Comparison of ENCODE assay signal across 18 cellular contexts in genomic region chr3:52395503-52395865, GRCh38. TPM values are rescaled to one million over a fixed set of nuclear protein-coding genes. Genes with fewer than 3 reads are reported as not detected.
A peak's percentile ranks its signal among the peaks of the same experiment; 100 is the strongest.
DNase-seq lines count a peak whose midpoint lies in the region; ATAC-seq and TF ChIP-seq lines count a peak whose summit lies in the region.
"Had no signal": no experiment of that assay in that cellular context is flagged by ENCODE, and none has a peak within 500 bp of the region (broad histone marks: within the 10 kb centered on the region; RNA-seq: fewer than 3 reads in every experiment).

No MANE protein-coding gene starts in this region.

- H3K9me3 ChIP-seq in left ventricle myocardium inferior (replicated peaks), result no peaks in the 10 kb centered on the region
- H3K9me3 ChIP-seq: Caco-2 had no signal

- peaks cover 27% of the 10 kb centered on the region for H3K36me3 ChIP-seq in left ventricle myocardium inferior

- ATAC-seq in GM18858 (IDR thresholded peaks at IDR 0.05; ENCODE audit: unreplicated experiment) (no peak), HG02938 (IDR thresholded peaks at IDR 0.05; ENCODE audit: unreplicated experiment) (no peak)

- DNase-seq in DMS79 treated with DMSO at 0.1 percent for 48 hours (lab: John Stamatoyannopoulos, UW) (peak; percentile 16), DMS79 (lab: John Stamatoyannopoulos, UW) (no peak), COR-L47 (lab: John Stamatoyannopoulos, UW) (peak; percentile 1), left ventricle myocardium inferior (peak; percentile 2), posterior vena cava (ENCODE audit: low spot score) (peak; percentile 76), NCI-H2107 (lab: John Stamatoyannopoulos, UW) (no peak)
- DNase-seq: 8988T; Caco-2; CD4-positive, CD25-positive, alpha-beta regulatory T cell; DMS53; NCI-H1417 treated with DMSO at 0.1 percent for 48 hours; NCI-H187 treated with DMSO at 0.1 percent for 48 hours; NCI-H446 treated with DMSO at 0.1 percent for 48 hours; SHP77 had no signal

- intact Hi-C loops in left ventricle myocardium inferior (cut with micrococcal nuclease), result no loop called here
- intact Hi-C loops in posterior vena cava (cut with DNase I), result no loop called here

- H3K27ac ChIP-seq in left ventricle myocardium inferior (replicated peaks), result no peak overlapping the region
- H3K27ac ChIP-seq: SK-N-MC had no signal

- no peaks in the 10 kb centered on the region for H3K27me3 ChIP-seq in left ventricle myocardium inferior (ENCODE audit: low read depth)

- peaks cover 9% of the 10 kb centered on the region for H3K4me1 ChIP-seq in left ventricle myocardium inferior
- H3K4me1 ChIP-seq: Caco-2 had no signal

- TF ChIP-seq CTCF in left ventricle myocardium inferior (IDR thresholded peaks at IDR 0.05; ENCODE audit: borderline replicate concordance), result no peak

- H3K4me3 ChIP-seq in left ventricle myocardium inferior, result no peak overlapping the region
- H3K4me3 ChIP-seq: SK-N-MC had no signal

RNA-seq across cellular contexts. Expression of gene BAP1, which starts 14.3 kb away (rescaled TPM):
- total RNA-seq in left ventricle myocardium inferior (54.2 TPM), posterior vena cava (10 to 100 TPM; 53.0 to 55.1 TPM)

RNA-seq across cellular contexts. Expression of gene PHF7, which starts 15.0 kb away (rescaled TPM):
- total RNA-seq in left ventricle myocardium inferior (16.8 TPM), posterior vena cava (1 to 10 TPM; 6.4 to 9.2 TPM)

RNA-seq across cellular contexts. Expression of gene SEMA3G, which starts 49.4 kb away (rescaled TPM):
- total RNA-seq in left ventricle myocardium inferior (9.2 TPM), posterior vena cava (10 to 100 TPM; 12.4 to 17.7 TPM)
- total RNA-seq: OCI-LY7 had no signal

RNA-seq across cellular contexts. Expression of gene TNNC1, which starts 58.4 kb away (rescaled TPM):
- total RNA-seq in left ventricle myocardium inferior (8,962 TPM), posterior vena cava (1 to 10 TPM; 3.5 to 5.5 TPM)

RNA-seq across cellular contexts. Expression of gene NISCH, which starts 59.9 kb away (rescaled TPM):
- total RNA-seq in left ventricle myocardium inferior, result 44.3 TPM
- total RNA-seq in posterior vena cava, result 10 to 100 TPM; 53.0 to 65.2 TPM

Comparison
In these comparisons a context has a peak if more than half of its experiments do, and no peak if none do; other contexts are left out.
1. DNase-seq: peak in DMS79 treated with DMSO at 0.1 percent for 48 hours (single experiment), COR-L47 (single experiment), left ventricle myocardium inferior (single experiment) and posterior vena cava (single experiment); none in DMS79 (single experiment) and NCI-H2107 (single experiment).